Comparison of ENCODE assay signal across 8 cellular contexts in the genomic region with DNA sequence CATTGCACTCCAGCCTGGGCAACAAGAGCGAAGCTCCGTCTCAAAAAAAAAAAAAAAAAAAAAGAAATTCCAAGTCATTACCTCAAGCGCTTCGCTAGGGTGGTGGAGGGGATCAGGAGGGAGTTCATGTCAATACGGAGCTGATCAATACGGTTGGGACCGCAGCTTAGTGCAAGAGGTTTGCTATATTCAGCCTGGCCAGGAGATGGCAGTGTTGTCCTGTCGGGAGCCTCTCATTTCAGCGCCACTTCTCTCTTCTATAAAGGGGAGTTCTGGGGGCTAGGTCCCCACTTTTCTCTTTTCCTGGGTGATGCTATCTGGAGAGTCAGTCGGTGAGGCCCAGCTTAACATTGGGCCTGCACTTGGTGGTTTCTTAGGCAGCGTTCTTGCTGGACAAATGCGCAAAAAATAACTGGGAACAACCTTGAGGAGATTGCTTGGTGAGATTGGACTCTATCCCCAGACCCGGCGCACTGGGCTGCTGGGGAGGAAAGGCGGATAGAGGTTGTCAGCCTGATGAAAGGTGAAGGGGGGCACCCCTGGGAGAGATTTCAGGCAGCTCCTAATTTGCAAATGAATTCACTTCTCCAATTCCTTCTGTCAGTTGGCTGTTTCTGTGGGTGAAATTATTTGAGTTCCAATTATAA. TPM values are rescaled to one million over a fixed set of nuclear protein-coding genes. Genes with fewer than 3 reads are reported as not detected.
DNase-seq lines count a peak whose midpoint lies in the region; ATAC-seq, FAIRE-seq and TF ChIP-seq lines count a peak whose summit lies in the region.

No MANE protein-coding gene starts in this region.

- peak overlapping the region; percentile 64 for H2AFZ ChIP-seq in OCI-LY3 (ENCODE audit: low read depth, low read length)

- H3K4me2 ChIP-seq in OCI-LY3 (ENCODE audit: low read length): peak overlapping the region; percentile 89

- peak overlapping the region; percentile 42 for H3K9ac ChIP-seq in OCI-LY3 (ENCODE audit: low read length)

- H3K9me3 Mint-ChIP-seq in activated T-cell treated with anti-CD3 and anti-CD28 coated beads, Interleukin-2, amount 50 U/mL, for 24 hours: no peaks in the 10 kb centered on the region

- H3K27ac ChIP-seq in OCI-LY3 (ENCODE audit: low read length) (no peak overlapping the region), neutrophil (no peak overlapping the region), thoracic aorta (no peak overlapping the region)

- no peak overlapping the region for H3K27ac Mint-ChIP-seq in activated T-cell treated with anti-CD3 and anti-CD28 coated beads, Interleukin-2, amount 50 U/mL, for 24 hours

- peaks cover 43% of the 10 kb centered on the region for H3K27me3 Mint-ChIP-seq in activated T-cell treated with anti-CD3 and anti-CD28 coated beads, Interleukin-2, amount 50 U/mL, for 24 hours

- H3K79me2 ChIP-seq in OCI-LY3 (ENCODE audit: low read length): no peaks in the 10 kb centered on the region

- no peaks in the 10 kb centered on the region for H3K36me3 Mint-ChIP-seq in activated T-cell treated with anti-CD3 and anti-CD28 coated beads, Interleukin-2, amount 50 U/mL, for 24 hours (ENCODE audit: low read depth)

- no peaks in the 10 kb centered on the region for H4K20me1 ChIP-seq in OCI-LY3 (ENCODE audit: insufficient read depth, low read length)

- DNase-seq in ELR (ENCODE audit: low read depth): peak; percentile 51
- peak; percentile 79 for DNase-seq in activated T-cell treated with anti-CD3 and anti-CD28 coated beads, Interleukin-2, amount 50 U/mL, for 24 hours
- DNase-seq in fibroblast of the aortic adventitia (ENCODE audit: low read depth): peak; percentile 51
- DNase-seq in thoracic aorta (ENCODE audit: low spot score): no peak
- no peak for DNase-seq in H54 (ENCODE audit: insufficient read length, low spot score)

- FAIRE-seq in H54 (lab: Jason Lieb, UNC): no peak

- peak; percentile 43 for ATAC-seq in HG03565 (IDR thresholded peaks at IDR 0.05; ENCODE audit: unreplicated experiment)
- no peak for ATAC-seq in thoracic aorta (ENCODE audit: insufficient number of reproducible peaks, low FRiP score, low read depth)

- H3K4me3 Mint-ChIP-seq in activated T-cell treated with anti-CD3 and anti-CD28 coated beads, Interleukin-2, amount 50 U/mL, for 24 hours: no peak overlapping the region

- H3K36me3 ChIP-seq in OCI-LY3 (replicated peaks; ENCODE audit: low read depth, low read length) (no peaks in the 10 kb centered on the region), neutrophil (no peaks in the 10 kb centered on the region), thoracic aorta (no peaks in the 10 kb centered on the region)

- TF ChIP-seq POLR2A in H54 (IDR thresholded peaks at IDR 0.05; ENCODE audit: low read depth, low read length): no peak

- H3K9me3 ChIP-seq in OCI-LY3 (ENCODE audit: insufficient read depth, low read length): no peaks in the 10 kb centered on the region
- H3K9me3 ChIP-seq in neutrophil: no peaks in the 10 kb centered on the region
- no peaks in the 10 kb centered on the region for H3K9me3 ChIP-seq in thoracic aorta

- H3K4me1 ChIP-seq in OCI-LY3 (ENCODE audit: low read length) (peaks cover 31% of the 10 kb centered on the region), neutrophil (ENCODE audit: control insufficient read depth in 1 of 2, insufficient read depth in 1 of 2, low read depth in 1 of 2, low read length in 1 of 2) (peaks cover 5 to 8% of the 10 kb centered on the region in 2 experiments), thoracic aorta (ENCODE audit: control insufficient read depth in 1 of 2, low read depth in 2 of 2) (no peaks in the 10 kb centered on the region)

- H3K27me3 ChIP-seq in OCI-LY3 (ENCODE audit: low read depth, low read length): peaks cover 39% of the 10 kb centered on the region
- H3K27me3 ChIP-seq in neutrophil: peaks cover 25% of the 10 kb centered on the region
- no peaks in the 10 kb centered on the region for H3K27me3 ChIP-seq in thoracic aorta (replicated peaks; ENCODE audit: insufficient read depth)

- peak overlapping the region; percentile 67 for H3K4me3 ChIP-seq in OCI-LY3 (ENCODE audit: low read length)
- no peak overlapping the region for H3K4me3 ChIP-seq in fibroblast of the aortic adventitia (ENCODE audit: low read depth, low read length)
- H3K4me3 ChIP-seq in neutrophil (ENCODE audit: low read depth in 1 of 2, low read length in 1 of 2): no peak overlapping the region
- peak overlapping the region; percentile 36 for H3K4me3 ChIP-seq in thoracic aorta

- peaks cover 16% of the 10 kb centered on the region for H3K4me1 Mint-ChIP-seq in activated T-cell treated with anti-CD3 and anti-CD28 coated beads, Interleukin-2, amount 50 U/mL, for 24 hours (ENCODE audit: low read depth)

- TF ChIP-seq CTCF in OCI-LY3 (IDR thresholded peaks at IDR 0.05; ENCODE audit: low read depth, low read length) (peak; percentile 95), fibroblast of the aortic adventitia (IDR thresholded peaks at IDR 0.05; ENCODE audit: insufficient read depth, low read length) (peak; percentile 91), neutrophil (IDR thresholded peaks at IDR 0.05) (peak; percentile 79), thoracic aorta (IDR thresholded peaks at IDR 0.05) (peak; percentile 76)

RNA-seq across cellular contexts. Expression of a gene that starts 40.4 kb away (rescaled TPM):
- 0.33 and 0.99 TPM in 2 replicates for total RNA-seq in fibroblast of the aortic adventitia (ENCODE audit: low replicate concordance)
- total RNA-seq in thoracic aorta: 10 to 100 TPM; 20.2 to 93.1 TPM

Comparison
In these comparisons a context has a peak if more than half of its experiments do, and no peak if none do; other contexts are left out.
1. DNase-seq: peak in ELR (single experiment), activated T-cell treated with anti-CD3 and anti-CD28 coated beads, Interleukin-2, amount 50 U/mL, for 24 hours (single experiment) and fibroblast of the aortic adventitia (single experiment); none in thoracic aorta (single experiment) and H54 (single experiment).
2. H3K4me3 ChIP-seq: peak in OCI-LY3 (single experiment) and thoracic aorta (single experiment); none in fibroblast of the aortic adventitia (single experiment) and neutrophil (0 of 2).
3. RNA of a gene that starts 40.4 kb away (total RNA-seq): 20.2 to 93.1 TPM in thoracic aorta; 0.33 to 0.99 TPM in fibroblast of the aortic adventitia; every median in the first group is over 10 times any median in the second.
4. Peak in every context shown above with its lines, with median percentiles within 50 percentile points of each other: CTCF ChIP-seq.